In genomic region chr19:58513213-58513693, GRCh38 we compare ENCODE assay signal across 9 cellular contexts. TPM values are rescaled to one million over a fixed set of nuclear protein-coding genes. Genes with fewer than 3 reads are reported as not detected.
A peak's percentile ranks its signal among the peaks of the same experiment; 100 is the strongest.
DNase-seq lines count a peak whose midpoint lies in the region; TF ChIP-seq lines count a peak whose summit lies in the region.
"Had no signal": no experiment of that assay in that cellular context is flagged by ENCODE, and none has a peak within 500 bp of the region (broad histone marks: within the 10 kb centered on the region; RNA-seq: fewer than 3 reads in every experiment).

No MANE protein-coding gene starts in this region.

- H3K4me3 Mint-ChIP-seq in glutamatergic neuron (ENCODE audit: unreplicated experiment), result no peak overlapping the region

- H3K36me3 ChIP-seq in cardiac muscle cell, result peaks cover 13% of the 10 kb centered on the region
- peaks cover 9% of the 10 kb centered on the region for H3K36me3 ChIP-seq in adipocyte (ENCODE audit: control insufficient read depth, insufficient read depth, low read length, severe bottlenecking)
- H3K36me3 ChIP-seq in muscle layer of colon (ENCODE audit: insufficient read depth, low read length), result peaks cover 19% of the 10 kb centered on the region
- H3K36me3 ChIP-seq in vagina, result peaks cover 0 to 18% of the 10 kb centered on the region in 2 donors

- H3K27ac Mint-ChIP-seq in glutamatergic neuron (ENCODE audit: unreplicated experiment), result no peak overlapping the region
- H3K27ac Mint-ChIP-seq: memory B cell had no signal

- H3K4me1 ChIP-seq in cardiac muscle cell (ENCODE audit: low read depth), result peaks cover 4% of the 10 kb centered on the region
- peaks cover 24% of the 10 kb centered on the region for H3K4me1 ChIP-seq in adipocyte (ENCODE audit: control insufficient read depth, insufficient read depth, low read length)
- H3K4me1 ChIP-seq in muscle layer of colon (ENCODE audit: insufficient read depth, low read length), result peaks cover 36% of the 10 kb centered on the region
- peaks cover 44% of the 10 kb centered on the region for H3K4me1 ChIP-seq in vagina

- peaks cover 8% of the 10 kb centered on the region for H3K9me3 Mint-ChIP-seq in glutamatergic neuron (ENCODE audit: unreplicated experiment)
- H3K9me3 Mint-ChIP-seq: memory B cell had no signal

- DNase-seq in cardiac muscle cell (ENCODE audit: low read depth in 1 of 2, low spot score in 1 of 2) (no peak), cardiac septum (ENCODE audit: low spot score) (no peak), adipocyte (ENCODE audit: low read depth) (no peak), vagina (ENCODE audit: extremely low spot score in 2 of 2) (no peak), glutamatergic neuron (no peak), SHP77 treated with DMSO at 0.1 percent for 48 hours (lab: John Stamatoyannopoulos, UW) (no peak)
- DNase-seq in stimulated activated CD4-positive, alpha-beta T cell treated with anti-CD3 and anti-CD28 coated beads, Interleukin-1b, Interleukin-23, amount 100 ng/mL, for 48 hours, result no peak

- H3K27me3 Mint-ChIP-seq in glutamatergic neuron (ENCODE audit: unreplicated experiment), result peaks cover 15% of the 10 kb centered on the region
- H3K27me3 Mint-ChIP-seq: memory B cell had no signal

- TF ChIP-seq CTCF in cardiac muscle cell (IDR thresholded peaks at IDR 0.05; ENCODE audit: low read depth, low read length), result no peak
- no peak for TF ChIP-seq CTCF in vagina (IDR thresholded peaks at IDR 0.05)
- no peak for TF ChIP-seq CTCF in glutamatergic neuron (IDR thresholded peaks at IDR 0.05; ENCODE audit: partially characterized antibody, unreplicated experiment)

- H3K27ac ChIP-seq in cardiac muscle cell, result peak overlapping the region; percentile 63
- H3K27ac ChIP-seq in muscle layer of colon (ENCODE audit: low read depth, low read length), result peak overlapping the region; percentile 49
- H3K27ac ChIP-seq in vagina, result peak overlapping the region; percentile 34

- TF ChIP-seq POLR2A in vagina (IDR thresholded peaks at IDR 0.05), result no peak

- H3K4me3 ChIP-seq in cardiac muscle cell (no peak overlapping the region), adipocyte (ENCODE audit: low read length) (no peak overlapping the region), muscle layer of colon (ENCODE audit: low read depth in 1 of 2, low read length in 2 of 2) (peak overlapping the region in 1 of 2 donors; percentile 38), vagina (peak overlapping the region in 1 of 2 donors; percentile 43)

- H3K27me3 ChIP-seq in cardiac muscle cell (no peaks in the 10 kb centered on the region), adipocyte (replicated peaks; ENCODE audit: control insufficient read depth, insufficient read depth, low read length) (no peaks in the 10 kb centered on the region), muscle layer of colon (ENCODE audit: control insufficient read depth in 1 of 2, insufficient read depth in 2 of 2, low read length in 2 of 2) (no peaks in the 10 kb centered on the region), vagina (no peaks in the 10 kb centered on the region)

- H3K9ac ChIP-seq in adipocyte (ENCODE audit: low read length) (peak overlapping the region; percentile 88), muscle layer of colon (ENCODE audit: low read length) (peak overlapping the region; percentile 65)

- no peaks in the 10 kb centered on the region for H3K36me3 Mint-ChIP-seq in glutamatergic neuron (ENCODE audit: unreplicated experiment)

- H3K4me1 Mint-ChIP-seq in glutamatergic neuron (ENCODE audit: low read depth, unreplicated experiment), result peaks cover 12% of the 10 kb centered on the region

- H3K9me3 ChIP-seq in cardiac muscle cell (ENCODE audit: low read depth) (no peaks in the 10 kb centered on the region), adipocyte (ENCODE audit: control insufficient read depth, low read length) (no peaks in the 10 kb centered on the region), muscle layer of colon (ENCODE audit: low read length) (no peaks in the 10 kb centered on the region), vagina (no peaks in the 10 kb centered on the region)

- intact Hi-C loops in cardiac septum (cut with DNase I), result no loop called here
- intact Hi-C loops in vagina (cut with DNase I), result no loop called here

RNA-seq across cellular contexts. Expression of gene SLC27A5, which starts 1.5 kb away (rescaled TPM):
- 17.7 and 23.9 TPM in 2 replicates for total RNA-seq in cardiac muscle cell
- polyA plus RNA-seq in cardiac muscle cell, result 22.5 and 22.8 TPM in 2 replicates
- 2.0 TPM for total RNA-seq in cardiac septum
- 35.8 TPM for total RNA-seq in vagina
- total RNA-seq in glutamatergic neuron (ENCODE audit: unreplicated experiment), result 7.4 TPM

RNA-seq across cellular contexts. Expression of gene ZBTB45, which starts 6.4 kb away (rescaled TPM):
- total RNA-seq in cardiac muscle cell (22.8 and 26.3 TPM in 2 replicates), cardiac septum (13.8 TPM), vagina (14.0 TPM), glutamatergic neuron (ENCODE audit: unreplicated experiment) (27.2 TPM)
- polyA plus RNA-seq in cardiac muscle cell, result 29.4 and 34.6 TPM in 2 replicates

RNA-seq across cellular contexts. Expression of gene TRIM28, which starts 30.6 kb away (rescaled TPM):
- 563 and 650 TPM in 2 replicates for total RNA-seq in cardiac muscle cell
- polyA plus RNA-seq in cardiac muscle cell, result 303 and 343 TPM in 2 replicates
- total RNA-seq in cardiac septum, result 140 TPM
- total RNA-seq in vagina, result 274 TPM
- 361 TPM for total RNA-seq in glutamatergic neuron (ENCODE audit: unreplicated experiment)

RNA-seq across cellular contexts. Expression of gene ZNF446, which starts 37.1 kb away (rescaled TPM):
- 29.0 and 41.1 TPM in 2 replicates for total RNA-seq in cardiac muscle cell
- polyA plus RNA-seq in cardiac muscle cell, result 16.3 and 20.5 TPM in 2 replicates
- total RNA-seq in cardiac septum, result 5.8 TPM
- 10.6 TPM for total RNA-seq in vagina
- total RNA-seq in glutamatergic neuron (ENCODE audit: unreplicated experiment), result 11.9 TPM

RNA-seq across cellular contexts. Expression of gene CHMP2A, which starts 41.7 kb away (rescaled TPM):
- 223 and 265 TPM in 2 replicates for total RNA-seq in cardiac muscle cell
- polyA plus RNA-seq in cardiac muscle cell, result 247 and 319 TPM in 2 replicates
- total RNA-seq in cardiac septum, result 138 TPM
- 76.4 TPM for total RNA-seq in vagina
- total RNA-seq in glutamatergic neuron (ENCODE audit: unreplicated experiment), result 108 TPM
